Comparison of ENCODE assay signal across 31 cellular contexts in genomic region chr12:15620726-15621125, GRCh38.
"Had no signal": no experiment of that assay in that cellular context is flagged by ENCODE, and none has a peak within 500 bp of the region (broad histone marks: within the 10 kb centered on the region; RNA-seq: fewer than 3 reads in every experiment).

No MANE protein-coding gene starts in this region.

- ATAC-seq: heart right ventricle, left lung, upper lobe of right lung had no signal

- H3K36me3 ChIP-seq: adrenal gland, neutrophil, ovary had no signal

- H3K9me3 ChIP-seq: adrenal gland, ascending aorta, esophagus muscularis mucosa, left lung, neutrophil, ovary, suprapubic skin, tibial artery, upper lobe of right lung had no signal

- H3K27ac ChIP-seq: left lung, neutrophil, ovary, sigmoid colon, suprapubic skin, tibial artery, upper lobe of right lung had no signal

- H3K27me3 ChIP-seq: adrenal gland, ascending aorta, esophagus muscularis mucosa, heart right ventricle, left lung, neutrophil, ovary, sigmoid colon, suprapubic skin, tibial artery, upper lobe of right lung had no signal

- H3K36me3 Mint-ChIP-seq: naive B cell had no signal

- H3K27me3 Mint-ChIP-seq: progenitor cell of endocrine pancreas had no signal

- H3K4me3 Mint-ChIP-seq: activated naive CD4-positive, alpha-beta T cell treated with anti-CD3 and anti-CD28 coated beads for 36 hours; activated naive CD8-positive, alpha-beta T cell treated with anti-CD3 and anti-CD28 coated beads for 36 hours; activated T-helper 1 cell treated with anti-CD3 and anti-CD28 coated beads, Interleukin-12 subunit alpha, Interleukin-12 subunit beta, Interleukin-2, Interleukin-4 antibody, amounts not matched to agents 30 ng/mL and 10 ng/mL and 1 ng/mL, durations not matched to agents 14 hours and 24 hours and 36 hours; brain; endodermal cell; naive B cell; nephron progenitor cell had no signal

- H3K4me1 Mint-ChIP-seq: activated naive CD8-positive, alpha-beta T cell treated with anti-CD3 and anti-CD28 coated beads for 36 hours; brain; endodermal cell; naive B cell; nephron progenitor cell had no signal

- H3K4me1 ChIP-seq: left lung, sigmoid colon, suprapubic skin, upper lobe of right lung had no signal

- DNase-seq: activated CD4-positive, alpha-beta T cell treated with anti-CD3 and anti-CD28 coated beads for 4 hours; activated CD4-positive, alpha-beta T cell treated with anti-CD3 and anti-CD28 coated beads, Interleukin-2, amount 50 U/mL, for 48 hours; activated CD4-positive, CD25-positive, alpha-beta regulatory T cell; activated CD8-positive, alpha-beta memory T cell treated with anti-CD3 and anti-CD28 coated beads for 24 hours; activated effector memory CD4-positive, alpha-beta T cell treated with anti-CD3 and anti-CD28 coated beads, Interleukin-2, amount 50 U/mL, for 16 hours; activated naive CD4-positive, alpha-beta T cell treated with anti-CD3 and anti-CD28 coated beads for 36 hours; activated naive CD8-positive, alpha-beta T cell treated with anti-CD3 and anti-CD28 coated beads for 36 hours; adrenal gland; endodermal cell; foreskin melanocyte; heart right ventricle; left lung; naive B cell; nephron progenitor cell; ovary; retina; sigmoid colon; small intestine; stimulated activated CD4-positive, alpha-beta T cell treated with anti-CD3 and anti-CD28 coated beads, Interleukin-15, amount 100 ng/mL, for 24 hours; stimulated activated CD4-positive, alpha-beta T cell treated with anti-CD3 and anti-CD28 coated beads, Interleukin-2, amount 100 ng/mL, for 24 hours; stimulated activated naive CD4-positive, alpha-beta T cell; T-helper 1 cell; tibial artery; upper lobe of right lung had no signal

- H3K4me3 ChIP-seq: adrenal gland, ascending aorta, esophagus muscularis mucosa, heart right ventricle, left lung, ovary, sigmoid colon, suprapubic skin, tibial artery, upper lobe of right lung had no signal

- H3K27ac Mint-ChIP-seq: activated naive CD4-positive, alpha-beta T cell treated with anti-CD3 and anti-CD28 coated beads for 36 hours; activated naive CD8-positive, alpha-beta T cell treated with anti-CD3 and anti-CD28 coated beads for 36 hours; activated T-helper 1 cell treated with anti-CD3 and anti-CD28 coated beads, Interleukin-12 subunit alpha, Interleukin-12 subunit beta, Interleukin-2, Interleukin-4 antibody, amounts not matched to agents 30 ng/mL and 10 ng/mL and 1 ng/mL, durations not matched to agents 14 hours and 24 hours and 36 hours; endodermal cell; naive B cell; nephron progenitor cell; progenitor cell of endocrine pancreas had no signal
